11 cellular contexts compared by ENCODE assay signal in the genomic region with DNA sequence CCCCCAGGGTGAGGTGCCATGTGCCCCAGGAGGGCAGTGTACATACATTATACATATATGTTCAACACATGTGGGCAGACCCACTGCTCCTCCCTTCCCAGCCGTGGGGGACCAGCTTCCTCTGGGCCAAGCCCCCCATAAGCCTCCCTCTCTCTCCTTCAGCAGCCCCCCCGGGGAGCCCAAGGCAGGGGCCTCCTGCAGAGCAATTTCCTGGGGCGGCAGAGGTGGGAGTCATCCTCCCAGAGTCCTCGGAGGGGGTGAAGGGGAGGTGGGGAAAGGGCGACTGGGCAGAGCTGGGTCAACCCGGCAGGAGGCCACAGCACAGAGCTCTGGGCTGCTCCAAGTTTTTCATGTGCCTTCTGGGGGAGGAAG.
A peak's percentile ranks its signal among the peaks of the same experiment; 100 is the strongest.
DNase-seq lines count a peak whose midpoint lies in the region; ATAC-seq and TF ChIP-seq lines count a peak whose summit lies in the region.
"Had no signal": no experiment of that assay in that cellular context is flagged by ENCODE, and none has a peak within 500 bp of the region (broad histone marks: within the 10 kb centered on the region; RNA-seq: fewer than 3 reads in every experiment).

No MANE protein-coding gene starts in this region.

- peak; percentile 38 for ATAC-seq in stimulated activated naive CD8-positive, alpha-beta T cell treated with anti-CD3 and anti-CD28 coated beads, Interleukin-15, amount 100 ng/mL, for 72 hours
- ATAC-seq in stimulated activated naive CD8-positive, alpha-beta T cell treated with anti-CD3 and anti-CD28 coated beads, Interleukin-15, Interleukin-2, amounts not matched to agents 100 U/mL and 50 U/mL, for 24 hours = no peak
- ATAC-seq in heart left ventricle (peak in 2 of 4 donors; percentile 21 to 40), GM18907 (IDR thresholded peaks at IDR 0.05; ENCODE audit: unreplicated experiment) (no peak)
- ATAC-seq: naive thymus-derived CD4-positive, alpha-beta T cell; Panc1; stimulated activated naive B cell treated with anti-CD40 and anti-IgM and Interleukin-4, amounts not matched to agents 10 μg/mL and 1 μg/mL and 100 μg/mL, for 72 hours had no signal

- no peaks in the 10 kb centered on the region for H3K79me1 ChIP-seq in trophoblast cell (ENCODE audit: low read length)

- peak overlapping the region; percentile 55 for H3K18ac ChIP-seq in trophoblast cell (ENCODE audit: low read length)

- no peak for DNase-seq in stimulated activated naive CD8-positive, alpha-beta T cell treated with anti-CD3 and anti-CD28 coated beads, Interleukin-15, amount 100 ng/mL, for 72 hours
- DNase-seq in stimulated activated naive CD8-positive, alpha-beta T cell treated with anti-CD3 and anti-CD28 coated beads, Interleukin-15, Interleukin-2, amounts not matched to agents 100 U/mL and 50 U/mL, for 24 hours = no peak
- DNase-seq in heart left ventricle = no peak
- no peak for DNase-seq in trophoblast cell
- no peak for DNase-seq in activated CD4-positive, alpha-beta memory T cell treated with anti-CD3 and anti-CD28 coated beads for 36 hours
- DNase-seq in NCI-H1417 (lab: John Stamatoyannopoulos, UW) = no peak
- DNase-seq in HFFc6 = no peak
- DNase-seq: naive thymus-derived CD4-positive, alpha-beta T cell; stimulated activated naive B cell treated with anti-CD40 and anti-IgM and Interleukin-4, amounts not matched to agents 10 μg/mL and 1 μg/mL and 100 μg/mL, for 72 hours had no signal

- CTCF ChIA-PET in activated CD4-positive, alpha-beta memory T cell treated with anti-CD3 and anti-CD28 coated beads for 36 hours (lab: Charles Lee) = no interaction called here

- H2BK12ac ChIP-seq in trophoblast cell (ENCODE audit: low read length) = peak overlapping the region; percentile 61

- H3K14ac ChIP-seq in trophoblast cell (ENCODE audit: low read length) = peak overlapping the region; percentile 2

- no peaks in the 10 kb centered on the region for H3K27me3 Mint-ChIP-seq in stimulated activated naive CD8-positive, alpha-beta T cell treated with anti-CD3 and anti-CD28 coated beads, Interleukin-15, amount 100 ng/mL, for 72 hours
- H3K27me3 Mint-ChIP-seq in activated CD4-positive, alpha-beta memory T cell treated with anti-CD3 and anti-CD28 coated beads for 36 hours = no peaks in the 10 kb centered on the region
- H3K27me3 Mint-ChIP-seq in HFFc6 (ENCODE audit: insufficient read depth) = peaks cover 4% of the 10 kb centered on the region
- H3K27me3 Mint-ChIP-seq: naive thymus-derived CD4-positive, alpha-beta T cell; stimulated activated naive B cell treated with anti-CD40 and anti-IgM and Interleukin-4, amounts not matched to agents 10 μg/mL and 1 μg/mL and 100 μg/mL, for 72 hours had no signal

- no peak overlapping the region for H4K8ac ChIP-seq in trophoblast cell (ENCODE audit: low read depth, low read length)

- H2BK5ac ChIP-seq in trophoblast cell (ENCODE audit: low read depth, low read length, poor library complexity) = peak overlapping the region; percentile 62

- no peak overlapping the region for H4K12ac ChIP-seq in trophoblast cell (ENCODE audit: low read depth, low read length)

- H2AK5ac ChIP-seq in trophoblast cell (ENCODE audit: low read length) = no peak overlapping the region

- H3K23ac ChIP-seq in trophoblast cell (ENCODE audit: low read length) = no peak overlapping the region

- no peak overlapping the region for H3K4me2 ChIP-seq in trophoblast cell (ENCODE audit: low read length)

- H3K9me3 ChIP-seq in heart left ventricle = no peaks in the 10 kb centered on the region
- H3K9me3 ChIP-seq in trophoblast cell (ENCODE audit: insufficient read depth, low read depth, low read length) = peaks cover 2% of the 10 kb centered on the region

- peak overlapping the region in 1 of 2 donors; percentile 43 for H3K27ac Mint-ChIP-seq in stimulated activated naive CD8-positive, alpha-beta T cell treated with anti-CD3 and anti-CD28 coated beads, Interleukin-15, amount 100 ng/mL, for 72 hours
- H3K27ac Mint-ChIP-seq in activated CD4-positive, alpha-beta memory T cell treated with anti-CD3 and anti-CD28 coated beads for 36 hours = no peak overlapping the region
- H3K27ac Mint-ChIP-seq in HFFc6 = no peak overlapping the region
- H3K27ac Mint-ChIP-seq: naive thymus-derived CD4-positive, alpha-beta T cell; stimulated activated naive B cell treated with anti-CD40 and anti-IgM and Interleukin-4, amounts not matched to agents 10 μg/mL and 1 μg/mL and 100 μg/mL, for 72 hours had no signal

- peaks cover 0 to 14% (median 0%) of the 10 kb centered on the region in 9 donors for H3K36me3 ChIP-seq in heart left ventricle
- peaks cover 0 to 2% of the 10 kb centered on the region in 2 experiments for H3K36me3 ChIP-seq in trophoblast cell (ENCODE audit: control insufficient read depth in 1 of 2, insufficient read depth in 2 of 2, low read length in 2 of 2)

- peak overlapping the region; percentile 26 for H2BK120ac ChIP-seq in trophoblast cell (ENCODE audit: insufficient read depth, low read length, poor library complexity)

- WGBS in heart left ventricle, 4 donors = 29 to 63% (median 47%) methylated on average over 1 to 6 of the region's 6 CpGs
- WGBS in trophoblast cell (ENCODE audit: extremely low coverage, insufficient coverage, insufficient read length) = no CpG with 5 or more reads among the region's 6 CpGs

- H3K36me3 Mint-ChIP-seq in activated CD4-positive, alpha-beta memory T cell treated with anti-CD3 and anti-CD28 coated beads for 36 hours = no peaks in the 10 kb centered on the region
- H3K36me3 Mint-ChIP-seq in HFFc6 (ENCODE audit: low read depth) = no peaks in the 10 kb centered on the region
- H3K36me3 Mint-ChIP-seq: naive thymus-derived CD4-positive, alpha-beta T cell; stimulated activated naive B cell treated with anti-CD40 and anti-IgM and Interleukin-4, amounts not matched to agents 10 μg/mL and 1 μg/mL and 100 μg/mL, for 72 hours had no signal

- TF ChIP-seq CTCF in heart left ventricle (IDR thresholded peaks at IDR 0.05) (no peak), HFFc6 (IDR thresholded peaks at IDR 0.05) (no peak)

- H3K4me1 Mint-ChIP-seq in stimulated activated naive CD8-positive, alpha-beta T cell treated with anti-CD3 and anti-CD28 coated beads, Interleukin-15, amount 100 ng/mL, for 72 hours = no peaks in the 10 kb centered on the region
- H3K4me1 Mint-ChIP-seq in activated CD4-positive, alpha-beta memory T cell treated with anti-CD3 and anti-CD28 coated beads for 36 hours (ENCODE audit: low read depth) = no peaks in the 10 kb centered on the region
- no peaks in the 10 kb centered on the region for H3K4me1 Mint-ChIP-seq in HFFc6 (ENCODE audit: low read depth)
- H3K4me1 Mint-ChIP-seq: naive thymus-derived CD4-positive, alpha-beta T cell; stimulated activated naive B cell treated with anti-CD40 and anti-IgM and Interleukin-4, amounts not matched to agents 10 μg/mL and 1 μg/mL and 100 μg/mL, for 72 hours had no signal

- H3K27me3 ChIP-seq in heart left ventricle (no peaks in the 10 kb centered on the region), trophoblast cell (ENCODE audit: insufficient read depth, low read length) (no peaks in the 10 kb centered on the region)

- H3K9me3 Mint-ChIP-seq in stimulated activated naive CD8-positive, alpha-beta T cell treated with anti-CD3 and anti-CD28 coated beads, Interleukin-15, amount 100 ng/mL, for 72 hours = no peaks in the 10 kb centered on the region
- H3K9me3 Mint-ChIP-seq in activated CD4-positive, alpha-beta memory T cell treated with anti-CD3 and anti-CD28 coated beads for 36 hours = no peaks in the 10 kb centered on the region
- no peaks in the 10 kb centered on the region; the same call in 1 of the 2 replicates for H3K9me3 Mint-ChIP-seq in HFFc6
- H3K9me3 Mint-ChIP-seq: naive thymus-derived CD4-positive, alpha-beta T cell; stimulated activated naive B cell treated with anti-CD40 and anti-IgM and Interleukin-4, amounts not matched to agents 10 μg/mL and 1 μg/mL and 100 μg/mL, for 72 hours had no signal

- H3K4ac ChIP-seq in trophoblast cell (ENCODE audit: low read depth, low read length) = peak overlapping the region; percentile 14

- H3K4me1 ChIP-seq in heart left ventricle (peaks cover 0 to 26% (median 16%) of the 10 kb centered on the region in 12 donors), trophoblast cell (ENCODE audit: control insufficient read depth in 1 of 2, insufficient read depth in 2 of 2, low read length in 2 of 2) (peaks cover 14 to 18% of the 10 kb centered on the region in 2 experiments)

- H4K91ac ChIP-seq in trophoblast cell (ENCODE audit: low read depth, low read length) = peak overlapping the region; percentile 76

- H3K4me3 ChIP-seq in heart left ventricle (no peak overlapping the region), trophoblast cell (ENCODE audit: low read depth, low read length) (no peak overlapping the region)

- H3K27ac ChIP-seq in heart left ventricle = peak overlapping the region; percentile 1 to 85 (median 74)
- no peak overlapping the region for H3K27ac ChIP-seq in trophoblast cell (ENCODE audit: low read depth, low read length)

- no peak overlapping the region for H3K9ac ChIP-seq in trophoblast cell (ENCODE audit: low read length)

- no peaks in the 10 kb centered on the region for H3K79me2 ChIP-seq in trophoblast cell (ENCODE audit: control insufficient read depth, insufficient read depth, low read length, poor library complexity)

- H3K4me3 Mint-ChIP-seq in stimulated activated naive CD8-positive, alpha-beta T cell treated with anti-CD3 and anti-CD28 coated beads, Interleukin-15, amount 100 ng/mL, for 72 hours = no peak overlapping the region
- no peak overlapping the region for H3K4me3 Mint-ChIP-seq in activated CD4-positive, alpha-beta memory T cell treated with anti-CD3 and anti-CD28 coated beads for 36 hours
- H3K4me3 Mint-ChIP-seq in HFFc6 = no peak overlapping the region
- H3K4me3 Mint-ChIP-seq: naive thymus-derived CD4-positive, alpha-beta T cell; stimulated activated naive B cell treated with anti-CD40 and anti-IgM and Interleukin-4, amounts not matched to agents 10 μg/mL and 1 μg/mL and 100 μg/mL, for 72 hours had no signal

- intact Hi-C loops in heart left ventricle (cut with DNase I) = no loop called here
- intact Hi-C loops in activated CD4-positive, alpha-beta memory T cell treated with anti-CD3 and anti-CD28 coated beads for 36 hours (cut with micrococcal nuclease) = no loop called here

- TF ChIP-seq POLR2A in heart left ventricle (IDR thresholded peaks at IDR 0.05) = no peak

- no peak overlapping the region for H2AFZ ChIP-seq in trophoblast cell (ENCODE audit: insufficient read depth, low read length, poor library complexity)

- POLR2A ChIA-PET in activated CD4-positive, alpha-beta memory T cell treated with anti-CD3 and anti-CD28 coated beads for 36 hours (lab: Charles Lee) = no interaction called here
